24 cellular contexts compared by ENCODE assay signal in genomic region chr4:39455486-39455885, GRCh38. TPM values are rescaled to one million over a fixed set of nuclear protein-coding genes. Genes with fewer than 3 reads are reported as not detected.
DNase-seq lines count a peak whose midpoint lies in the region; ATAC-seq, FAIRE-seq and TF ChIP-seq lines count a peak whose summit lies in the region.
"Had no signal": no experiment of that assay in that cellular context is flagged by ENCODE, and none has a peak within 500 bp of the region (broad histone marks: within the 10 kb centered on the region; RNA-seq: fewer than 3 reads in every experiment).

No MANE protein-coding gene starts in this region.

- no peak for FAIRE-seq in GM12878 (lab: Jason Lieb, UNC)
- FAIRE-seq: endometrium, GM12891 had no signal

- CTCF ChIA-PET in activated naive CD4-positive, alpha-beta T cell treated with anti-CD3 and anti-CD28 coated beads for 36 hours (lab: Charles Lee) = interaction anchor here (0.8 to 3.2 kb wide), 4 partner anchors 8 to 125 kb away, joined by 3 to 10 read pairs (median 6); no protein-coding TSS in a partner anchor
- CTCF ChIA-PET in activated naive CD4-positive, alpha-beta T cell treated with anti-CD3 and anti-CD28 coated beads, Interleukin-2, amount 10 ng/mL, durations not matched to agents 7 days and 5 days (lab: Charles Lee) = no interaction called here
- CTCF ChIA-PET in GM12878 (lab: Yijun Ruan, JAX) = interaction anchor here (0.6 to 2.1 kb wide), 8 partner anchors 8 to 553 kb away, joined by 3 to 10 read pairs (median 4); partner anchors contain the start of genes PDS5A and WDR19

- peaks cover 58% of the 10 kb centered on the region for H3K4me1 Mint-ChIP-seq in activated naive CD4-positive, alpha-beta T cell treated with anti-CD3 and anti-CD28 coated beads for 36 hours (ENCODE audit: low read depth)
- H3K4me1 Mint-ChIP-seq in activated naive CD4-positive, alpha-beta T cell treated with anti-CD3 and anti-CD28 coated beads, Interleukin-2, amount 10 ng/mL, durations not matched to agents 7 days and 5 days = peaks cover 51% of the 10 kb centered on the region

- BruUV-seq in GM12878 (replicated peaks; lab: Mats Ljungman, UMichigan) = no TSS peak

- H3K9me3 Mint-ChIP-seq in activated naive CD4-positive, alpha-beta T cell treated with anti-CD3 and anti-CD28 coated beads for 36 hours = no peaks in the 10 kb centered on the region
- no peaks in the 10 kb centered on the region for H3K9me3 Mint-ChIP-seq in activated naive CD4-positive, alpha-beta T cell treated with anti-CD3 and anti-CD28 coated beads, Interleukin-2, amount 10 ng/mL, durations not matched to agents 7 days and 5 days
- H3K9me3 Mint-ChIP-seq: neural progenitor cell had no signal

- ATAC-seq in GM12878 (no peak), HG03139 (IDR thresholded peaks at IDR 0.05; ENCODE audit: unreplicated experiment) (no peak)

- 94% methylated on average over 6 of the region's 6 CpGs for WGBS in GM12878 (ENCODE audit: insufficient coverage, insufficient replicate concordance, low lambda C conversion rate, missing lambda C conversion rate)

- no peak overlapping the region for H3K27ac Mint-ChIP-seq in activated naive CD4-positive, alpha-beta T cell treated with anti-CD3 and anti-CD28 coated beads for 36 hours
- H3K27ac Mint-ChIP-seq in activated naive CD4-positive, alpha-beta T cell treated with anti-CD3 and anti-CD28 coated beads, Interleukin-2, amount 10 ng/mL, durations not matched to agents 7 days and 5 days = no peak overlapping the region
- H3K27ac Mint-ChIP-seq: neural progenitor cell had no signal

- SMC1A ChIA-PET in GM12878 (lab: Charles Lee; ENCODE audit: uncharacterized antibody, unreplicated experiment) = interaction anchor here (0.7 to 2.0 kb wide), 5 partner anchors 8 to 531 kb away, joined by 3 to 5 read pairs (median 3); partner anchors contain the start of gene RFC1

- peaks cover 49% of the 10 kb centered on the region for H3K79me2 ChIP-seq in GM12878 (ENCODE audit: control insufficient read depth, insufficient read depth, low read length)

- no peak for TF ChIP-seq CTCF in GM12878 (IDR thresholded peaks at IDR 0.05 in 2 of 3, conservative IDR thresholded peaks at IDR 0.05 in 1 of 3; ENCODE audit: control insufficient read depth in 2 of 3, extremely low read depth in 1 of 3, insufficient read depth in 1 of 3, low read depth in 3 of 3, low read length in 3 of 3)

- TF ChIP-seq POLR2A in GM12878 (IDR thresholded peaks at IDR 0.05; ENCODE audit: low read depth, low read length) = peak; percentile 35; the same call in 1 of the 2 replicates

- H3K9me3 ChIP-seq in HUES6 (ENCODE audit: control insufficient read depth, insufficient read depth, low read depth, low read length) = no peaks in the 10 kb centered on the region
- H3K9me3 ChIP-seq in GM12878 (replicated peaks; ENCODE audit: control insufficient read depth, insufficient read depth, low read length) = no peaks in the 10 kb centered on the region; the same call in 2 of the 3 replicates
- no peaks in the 10 kb centered on the region for H3K9me3 ChIP-seq in skeletal muscle satellite cell (replicated peaks; ENCODE audit: low read length)
- H3K9me3 ChIP-seq: right atrium auricular region, suprapubic skin had no signal

- intact Hi-C loops in activated naive CD4-positive, alpha-beta T cell treated with anti-CD3 and anti-CD28 coated beads for 36 hours (cut with micrococcal nuclease) = loop anchor here (5.0 to 10.0 kb wide), 3 partner anchors 553 to 852 kb away; no protein-coding TSS in a partner anchor
- intact Hi-C loops in GM12878 (cut with micrococcal nuclease; ENCODE audit: unreplicated experiment) = loop anchor here (5.0 kb wide), 2 partner anchors 162 to 553 kb away; no protein-coding TSS in a partner anchor

- peak overlapping the region; percentile 92 for H3K4me2 ChIP-seq in GM12878 (ENCODE audit: control insufficient read depth, insufficient read depth)
- peak overlapping the region; percentile 91 for H3K4me2 ChIP-seq in skeletal muscle satellite cell (ENCODE audit: low read length)

- no peaks in the 10 kb centered on the region for H3K4me1 ChIP-seq in HUES6 (ENCODE audit: control insufficient read depth, insufficient read depth, low read length)
- H3K4me1 ChIP-seq in GM12878 (ENCODE audit: control insufficient read depth, insufficient read depth, low read length) = peaks cover 2% of the 10 kb centered on the region; the same call in 1 of the 2 replicates
- H3K4me1 ChIP-seq in skeletal muscle satellite cell (ENCODE audit: control insufficient read depth, insufficient read depth, low read length) = peaks cover 11% of the 10 kb centered on the region

- H3K36me3 ChIP-seq in HUES6 (ENCODE audit: control insufficient read depth, insufficient read depth, low read length) (peaks cover 77% of the 10 kb centered on the region), GM12878 (ENCODE audit: control insufficient read depth in 2 of 2, insufficient read depth in 2 of 2, low read length in 1 of 2) (peaks cover 6 to 49% of the 10 kb centered on the region in 2 experiments), skeletal muscle satellite cell (ENCODE audit: insufficient read depth, low read length) (peaks cover 78% of the 10 kb centered on the region)

- H3K4me3 ChIP-seq in HUES6 (ENCODE audit: low read depth, low read length) = peak overlapping the region; percentile 6; the same call in 1 of the 2 replicates
- H3K4me3 ChIP-seq in GM12878 = peak overlapping the region; percentile 21; the same call in 1 of the 2 replicates
- no peak overlapping the region for H3K4me3 ChIP-seq in skeletal muscle satellite cell (ENCODE audit: low read length)
- H3K4me3 ChIP-seq: lung, right atrium auricular region, suprapubic skin had no signal

- H4K20me1 ChIP-seq in GM12878 (ENCODE audit: control insufficient read depth, insufficient read depth) = peaks cover 7% of the 10 kb centered on the region

- H2AFZ ChIP-seq in GM12878 (ENCODE audit: control insufficient read depth, low read depth, low read length) = no peak overlapping the region
- H2AFZ ChIP-seq: neural progenitor cell had no signal

- peak overlapping the region; percentile 91 for H3K4me3 Mint-ChIP-seq in activated naive CD4-positive, alpha-beta T cell treated with anti-CD3 and anti-CD28 coated beads for 36 hours
- no peak overlapping the region for H3K4me3 Mint-ChIP-seq in activated naive CD4-positive, alpha-beta T cell treated with anti-CD3 and anti-CD28 coated beads, Interleukin-2, amount 10 ng/mL, durations not matched to agents 7 days and 5 days
- H3K4me3 Mint-ChIP-seq: neural progenitor cell had no signal

- H3K27me3 ChIP-seq in HUES6 (ENCODE audit: control insufficient read depth, insufficient read depth, low read length) (no peaks in the 10 kb centered on the region), GM12878 (replicated peaks in 1 of 2; ENCODE audit: control insufficient read depth in 2 of 2, insufficient read depth in 2 of 2, low read length in 1 of 2) (no peaks in the 10 kb centered on the region), skeletal muscle satellite cell (ENCODE audit: control insufficient read depth, insufficient read depth, low read length) (no peaks in the 10 kb centered on the region)
- H3K27me3 ChIP-seq: neural progenitor cell, right atrium auricular region, suprapubic skin had no signal

- H3K27ac ChIP-seq in HUES6 (ENCODE audit: low read depth, low read length) = no peak overlapping the region
- H3K27ac ChIP-seq in GM12878 (ENCODE audit: control insufficient read depth, insufficient read depth) = no peak overlapping the region
- H3K27ac ChIP-seq: neural progenitor cell, right atrium auricular region, suprapubic skin had no signal

- DNase-seq in activated naive CD4-positive, alpha-beta T cell treated with anti-CD3 and anti-CD28 coated beads for 36 hours = no peak
- DNase-seq in activated naive CD4-positive, alpha-beta T cell treated with anti-CD3 and anti-CD28 coated beads, Interleukin-2, amount 10 ng/mL, durations not matched to agents 7 days and 5 days = no peak
- DNase-seq in GM12878 (ENCODE audit: low read depth, low spot score) = no peak
- no peak for DNase-seq in kidney glomerular epithelial cell (lab: John Stamatoyannopoulos, UW)
- no peak for DNase-seq in NCI-H1436 (lab: John Stamatoyannopoulos, UW)
- DNase-seq: amniotic stem cell; cerebellar nuclear complex; foreskin melanocyte; GOT3; NCI-H1694; NCI-H446; SIG-M5; stimulated activated CD4-positive, alpha-beta T cell treated with anti-CD3 and anti-CD28 coated beads, Interleukin-1b, Interleukin-23, amount 100 ng/mL, for 48 hours; T-helper 2 cell had no signal

- no peak for TF ChIP-seq EP300 in GM12878 (IDR thresholded peaks at IDR 0.05; ENCODE audit: borderline replicate concordance in 1 of 2, control insufficient read depth in 1 of 2, low read depth in 2 of 2, low read length in 2 of 2)

- H3K27me3 Mint-ChIP-seq in activated naive CD4-positive, alpha-beta T cell treated with anti-CD3 and anti-CD28 coated beads for 36 hours (ENCODE audit: low read depth) = no peaks in the 10 kb centered on the region
- H3K27me3 Mint-ChIP-seq in activated naive CD4-positive, alpha-beta T cell treated with anti-CD3 and anti-CD28 coated beads, Interleukin-2, amount 10 ng/mL, durations not matched to agents 7 days and 5 days = no peaks in the 10 kb centered on the region

- POLR2A ChIA-PET in GM12878 (lab: Charles Lee) = no interaction called here

- RAD21 ChIA-PET in GM12878 (lab: Charles Lee; ENCODE audit: unreplicated experiment) = interaction anchor here (0.9 kb wide), 1 partner anchor 13 kb away, joined by 4 read pairs; no protein-coding TSS in a partner anchor

- H3K36me3 Mint-ChIP-seq in activated naive CD4-positive, alpha-beta T cell treated with anti-CD3 and anti-CD28 coated beads for 36 hours (ENCODE audit: low read depth) = peaks cover 79% of the 10 kb centered on the region
- peaks cover 72% of the 10 kb centered on the region for H3K36me3 Mint-ChIP-seq in activated naive CD4-positive, alpha-beta T cell treated with anti-CD3 and anti-CD28 coated beads, Interleukin-2, amount 10 ng/mL, durations not matched to agents 7 days and 5 days

- H3K9ac ChIP-seq in HUES6 (ENCODE audit: low read length) = no peak overlapping the region
- no peak overlapping the region for H3K9ac ChIP-seq in GM12878 (ENCODE audit: control insufficient read depth, insufficient read depth, low read length)
- H3K9ac ChIP-seq in skeletal muscle satellite cell (ENCODE audit: low read depth, low read length) = no peak overlapping the region
- H3K9ac ChIP-seq: neural progenitor cell had no signal

- no peak for TF ChIP-seq RAD21 in GM12878 (IDR thresholded peaks at IDR 0.05; ENCODE audit: insufficient read depth, low read depth, low read length)

- in situ Hi-C loops in GM12878 (cut with MboI) = no loop called here

RNA-seq across cellular contexts. Expression of gene RPL9, which starts 3.2 kb away (rescaled TPM):
- total RNA-seq in activated naive CD4-positive, alpha-beta T cell treated with anti-CD3 and anti-CD28 coated beads for 36 hours = 1,000 to 10,000 TPM; 2,383 to 2,428 TPM
- total RNA-seq in GM12878 (2013; cell fraction: nucleolus; rRNA removed) = 386 and 397 TPM in 2 replicates
- 2,792 and 4,340 TPM in 2 replicates for total RNA-seq in GM12878 (2014; rRNA removed)
- 3,546 and 3,577 TPM in 2 replicates for total RNA-seq in GM12878 (2014; rRNA removed; fragmentation: Illumina TruSeq; extraction: Trizol)
- 1,956 and 2,067 TPM in 2 replicates for total RNA-seq in GM12878 (2021)
- polyA plus RNA-seq in GM12878 (2011; ENCODE audit: low read depth) = 4,575 TPM
- 1,676 and 2,498 TPM in 2 replicates for polyA plus RNA-seq in GM12878 (2011; rRNA removed)
- 752 and 1,248 TPM in 2 replicates for polyA plus RNA-seq in GM12878 (2011; cell fraction: cytosol; rRNA removed)
- 524 and 814 TPM in 2 replicates for polyA plus RNA-seq in GM12878 (2011; cell fraction: nucleus; rRNA removed)
- 3,462 and 4,819 TPM in 2 replicates for polyA plus RNA-seq in GM12878 (2012)
- 3,027 and 3,582 TPM in 2 replicates for polyA plus RNA-seq in GM12878 (2014; fragmentation: Illumina TruSeq; extraction: Trizol)
- polyA plus RNA-seq in GM12878 (2014; fragmentation: Nextera tagmentation; extraction: Ambion mirVana) = 1,000 to 10,000 TPM; 3,033 to 4,444 TPM
- polyA plus RNA-seq in GM12878 (2014; rRNA removed) = 4,252 and 4,767 TPM in 2 replicates
- polyA plus RNA-seq in GM12878 (2016; fragmentation: Nextera tagmentation; extraction: Ambion mirVana) = 1,000 to 10,000 TPM; 1,006 to 1,061 TPM
- polyA minus RNA-seq in GM12878 (2011; rRNA and poly(A)+ RNA removed) = 143 and 203 TPM in 2 replicates
- polyA minus RNA-seq in GM12878 (2011; cell fraction: cytosol; rRNA and poly(A)+ RNA removed) = 311 and 316 TPM in 2 replicates
- 207 and 297 TPM in 2 replicates for polyA minus RNA-seq in GM12878 (2011; cell fraction: nucleus; rRNA and poly(A)+ RNA removed)
- total RNA-seq in skeletal muscle satellite cell (2012; rRNA removed) = 3,160 and 4,633 TPM in 2 replicates

RNA-seq across cellular contexts. Expression of gene LIAS, which starts 3.4 kb away (rescaled TPM):
- 10 to 100 TPM; 30.9 to 31.7 TPM for total RNA-seq in activated naive CD4-positive, alpha-beta T cell treated with anti-CD3 and anti-CD28 coated beads for 36 hours
- 53.7 and 59.9 TPM in 2 replicates for total RNA-seq in GM12878 (2013; cell fraction: nucleolus; rRNA removed)
- total RNA-seq in GM12878 (2014; rRNA removed) = 19.0 and 21.8 TPM in 2 replicates
- total RNA-seq in GM12878 (2014; rRNA removed; fragmentation: Illumina TruSeq; extraction: Trizol) = 28.3 and 28.6 TPM in 2 replicates
- 14.1 and 17.9 TPM in 2 replicates for total RNA-seq in GM12878 (2021)
- polyA plus RNA-seq in GM12878 (2011; ENCODE audit: low read depth) = 11.2 TPM
- polyA plus RNA-seq in GM12878 (2011; rRNA removed) = 27.2 and 38.4 TPM in 2 replicates
- polyA plus RNA-seq in GM12878 (2011; cell fraction: cytosol; rRNA removed) = 13.5 and 13.7 TPM in 2 replicates
- polyA plus RNA-seq in GM12878 (2011; cell fraction: nucleus; rRNA removed) = 12.8 and 16.0 TPM in 2 replicates
- 11.6 and 16.6 TPM in 2 replicates for polyA plus RNA-seq in GM12878 (2012)
- polyA plus RNA-seq in GM12878 (2014; fragmentation: Illumina TruSeq; extraction: Trizol) = 32.3 and 40.4 TPM in 2 replicates
- 10 to 100 TPM; 19.9 to 22.1 TPM for polyA plus RNA-seq in GM12878 (2014; fragmentation: Nextera tagmentation; extraction: Ambion mirVana)
- 20.8 and 25.7 TPM in 2 replicates for polyA plus RNA-seq in GM12878 (2014; rRNA removed)
- polyA plus RNA-seq in GM12878 (2016; fragmentation: Nextera tagmentation; extraction: Ambion mirVana) = 10 to 100 TPM; 27.9 to 30.6 TPM
- polyA minus RNA-seq in GM12878 (2011; rRNA and poly(A)+ RNA removed) = 11.4 and 13.2 TPM in 2 replicates
- 4.7 and 4.9 TPM in 2 replicates for polyA minus RNA-seq in GM12878 (2011; cell fraction: cytosol; rRNA and poly(A)+ RNA removed)
- polyA minus RNA-seq in GM12878 (2011; cell fraction: nucleus; rRNA and poly(A)+ RNA removed) = 9.6 and 15.3 TPM in 2 replicates
- 9.0 and 10.6 TPM in 2 replicates for total RNA-seq in skeletal muscle satellite cell (2012; rRNA removed)

RNA-seq across cellular contexts. Expression of gene KLB, which starts 48.8 kb away (rescaled TPM):
- not detected for total RNA-seq in activated naive CD4-positive, alpha-beta T cell treated with anti-CD3 and anti-CD28 coated beads for 36 hours
- total RNA-seq in GM12878 (2013; cell fraction: nucleolus; rRNA removed) = not detected in 2 replicates
- under 0.01 and 0.05 TPM in 2 replicates for total RNA-seq in GM12878 (2014; rRNA removed)
- total RNA-seq in GM12878 (2014; rRNA removed; fragmentation: Illumina TruSeq; extraction: Trizol) = 0.04 and 0.05 TPM in 2 replicates
- 0.08 and 0.11 TPM in 2 replicates for total RNA-seq in GM12878 (2021)
- 0.04 TPM for polyA plus RNA-seq in GM12878 (2011; ENCODE audit: low read depth)
- 0.01 TPM in 1 of 2 replicates, not detected in the other for polyA plus RNA-seq in GM12878 (2011; rRNA removed)
- polyA plus RNA-seq in GM12878 (2011; cell fraction: cytosol; rRNA removed) = not detected in 2 replicates
- polyA plus RNA-seq in GM12878 (2011; cell fraction: nucleus; rRNA removed) = not detected in 2 replicates
- 0.09 and 0.11 TPM in 2 replicates for polyA plus RNA-seq in GM12878 (2012)
- polyA plus RNA-seq in GM12878 (2014; fragmentation: Illumina TruSeq; extraction: Trizol) = 0.01 and 0.05 TPM in 2 replicates
- under 1 TPM; 0.08 to 0.13 TPM for polyA plus RNA-seq in GM12878 (2014; fragmentation: Nextera tagmentation; extraction: Ambion mirVana)
- polyA plus RNA-seq in GM12878 (2014; rRNA removed) = 0.01 and 0.04 TPM in 2 replicates
- polyA plus RNA-seq in GM12878 (2016; fragmentation: Nextera tagmentation; extraction: Ambion mirVana) = under 1 TPM; 0.03 to 0.09 TPM
- not detected in 2 replicates for polyA minus RNA-seq in GM12878 (2011; rRNA and poly(A)+ RNA removed)
- not detected in 2 replicates for polyA minus RNA-seq in GM12878 (2011; cell fraction: cytosol; rRNA and poly(A)+ RNA removed)
- 0.12 TPM in 1 of 2 replicates, not detected in the other for polyA minus RNA-seq in GM12878 (2011; cell fraction: nucleus; rRNA and poly(A)+ RNA removed)
- not detected in 2 replicates for total RNA-seq in skeletal muscle satellite cell (2012; rRNA removed)
- total RNA-seq: G401 had no signal
